ENCODE assay signal across 1 cellular context in the genomic region with DNA sequence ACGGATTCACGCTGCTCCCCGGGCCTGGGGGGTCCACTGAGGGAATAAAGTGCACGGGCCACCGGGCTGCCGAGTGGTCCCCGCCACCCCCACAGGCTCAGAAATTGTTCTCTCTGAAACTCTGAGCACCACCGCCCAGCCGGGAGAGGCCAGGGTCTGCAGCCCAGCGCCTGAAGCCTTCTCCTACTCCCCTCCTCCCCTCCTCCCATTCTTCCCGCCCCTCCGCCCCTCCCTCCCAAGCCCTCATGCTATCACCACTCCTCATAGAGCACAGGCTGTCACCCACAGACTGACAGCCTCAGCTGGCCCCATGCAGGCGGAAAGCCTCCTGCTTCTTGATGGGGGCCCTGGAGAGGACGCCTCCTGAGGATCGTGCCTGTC.
TF ChIP-seq lines count a peak whose summit lies in the region.

No MANE protein-coding gene starts in this region.

TF ChIP-seq in SK-N-SH, 30 proteins besides CTCF, POLR2A, EP300 and RAD21 (continued from another document):
- no peak for TF ChIP-seq REST (IDR thresholded peaks at IDR 0.05; ENCODE audit: low read depth, low read length)
